ENCODE assay signal across 1 cellular context in the genomic region with DNA sequence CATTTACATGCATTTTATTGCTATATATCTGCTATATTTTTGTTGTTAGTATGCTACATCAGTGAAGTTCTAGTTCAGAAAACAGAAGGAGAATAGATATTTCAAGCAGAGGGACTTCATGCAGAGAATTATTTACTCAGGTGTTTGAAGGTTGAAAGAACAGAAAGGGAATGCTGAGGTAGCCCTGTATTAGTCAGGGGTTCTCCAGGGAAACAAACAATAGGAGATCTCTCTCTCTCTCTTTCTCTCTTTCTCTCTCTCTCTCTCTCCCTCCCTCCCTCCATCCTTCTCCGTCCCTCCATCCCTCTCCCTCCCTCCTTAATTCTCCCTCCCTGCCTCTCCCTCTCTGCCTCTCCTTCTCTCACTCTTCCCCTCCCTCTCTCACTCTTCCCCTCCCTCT.
TF ChIP-seq lines count a peak whose summit lies in the region.

No MANE protein-coding gene starts in this region.

TF ChIP-seq in GM23338, 12 proteins besides CTCF, POLR2A, EP300 and RAD21:
- no peak for TF ChIP-seq POLR2AphosphoS5 (IDR thresholded peaks at IDR 0.05; ENCODE audit: low read depth)
- no peak for TF ChIP-seq NANOG (IDR thresholded peaks at IDR 0.05; ENCODE audit: borderline replicate concordance)
- TF ChIP-seq JUNB (IDR thresholded peaks at IDR 0.05; ENCODE audit: unreplicated experiment): no peak
- TF ChIP-seq STAT1 (IDR thresholded peaks at IDR 0.05; ENCODE audit: unreplicated experiment): no peak
- TF ChIP-seq EZH2phosphoT487 (IDR thresholded peaks at IDR 0.05; ENCODE audit: unreplicated experiment): no peak
- TF ChIP-seq ZNF114 (CRISPR knock-in tag; IDR thresholded peaks at IDR 0.05): no peak
- no peak for TF ChIP-seq EZH2 (IDR thresholded peaks at IDR 0.05; ENCODE audit: low read depth, unreplicated experiment)
- no peak for TF ChIP-seq CREB1 (CRISPR knock-in tag; IDR thresholded peaks at IDR 0.05; ENCODE audit: low read depth)
- no peak for TF ChIP-seq ZNF331 (CRISPR knock-in tag; IDR thresholded peaks at IDR 0.05; ENCODE audit: low read depth)
- no peak for TF ChIP-seq REST (IDR thresholded peaks at IDR 0.05; ENCODE audit: unreplicated experiment)
- TF ChIP-seq, protein P1, sequence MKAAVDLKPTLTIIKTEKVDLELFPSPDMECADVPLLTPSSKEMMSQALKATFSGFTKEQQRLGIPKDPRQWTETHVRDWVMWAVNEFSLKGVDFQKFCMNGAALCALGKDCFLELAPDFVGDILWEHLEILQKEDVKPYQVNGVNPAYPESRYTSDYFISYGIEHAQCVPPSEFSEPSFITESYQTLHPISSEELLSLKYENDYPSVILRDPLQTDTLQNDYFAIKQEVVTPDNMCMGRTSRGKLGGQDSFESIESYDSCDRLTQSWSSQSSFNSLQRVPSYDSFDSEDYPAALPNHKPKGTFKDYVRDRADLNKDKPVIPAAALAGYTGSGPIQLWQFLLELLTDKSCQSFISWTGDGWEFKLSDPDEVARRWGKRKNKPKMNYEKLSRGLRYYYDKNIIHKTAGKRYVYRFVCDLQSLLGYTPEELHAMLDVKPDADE (IDR thresholded peaks at IDR 0.05): no peak
- TF ChIP-seq, protein P2, sequence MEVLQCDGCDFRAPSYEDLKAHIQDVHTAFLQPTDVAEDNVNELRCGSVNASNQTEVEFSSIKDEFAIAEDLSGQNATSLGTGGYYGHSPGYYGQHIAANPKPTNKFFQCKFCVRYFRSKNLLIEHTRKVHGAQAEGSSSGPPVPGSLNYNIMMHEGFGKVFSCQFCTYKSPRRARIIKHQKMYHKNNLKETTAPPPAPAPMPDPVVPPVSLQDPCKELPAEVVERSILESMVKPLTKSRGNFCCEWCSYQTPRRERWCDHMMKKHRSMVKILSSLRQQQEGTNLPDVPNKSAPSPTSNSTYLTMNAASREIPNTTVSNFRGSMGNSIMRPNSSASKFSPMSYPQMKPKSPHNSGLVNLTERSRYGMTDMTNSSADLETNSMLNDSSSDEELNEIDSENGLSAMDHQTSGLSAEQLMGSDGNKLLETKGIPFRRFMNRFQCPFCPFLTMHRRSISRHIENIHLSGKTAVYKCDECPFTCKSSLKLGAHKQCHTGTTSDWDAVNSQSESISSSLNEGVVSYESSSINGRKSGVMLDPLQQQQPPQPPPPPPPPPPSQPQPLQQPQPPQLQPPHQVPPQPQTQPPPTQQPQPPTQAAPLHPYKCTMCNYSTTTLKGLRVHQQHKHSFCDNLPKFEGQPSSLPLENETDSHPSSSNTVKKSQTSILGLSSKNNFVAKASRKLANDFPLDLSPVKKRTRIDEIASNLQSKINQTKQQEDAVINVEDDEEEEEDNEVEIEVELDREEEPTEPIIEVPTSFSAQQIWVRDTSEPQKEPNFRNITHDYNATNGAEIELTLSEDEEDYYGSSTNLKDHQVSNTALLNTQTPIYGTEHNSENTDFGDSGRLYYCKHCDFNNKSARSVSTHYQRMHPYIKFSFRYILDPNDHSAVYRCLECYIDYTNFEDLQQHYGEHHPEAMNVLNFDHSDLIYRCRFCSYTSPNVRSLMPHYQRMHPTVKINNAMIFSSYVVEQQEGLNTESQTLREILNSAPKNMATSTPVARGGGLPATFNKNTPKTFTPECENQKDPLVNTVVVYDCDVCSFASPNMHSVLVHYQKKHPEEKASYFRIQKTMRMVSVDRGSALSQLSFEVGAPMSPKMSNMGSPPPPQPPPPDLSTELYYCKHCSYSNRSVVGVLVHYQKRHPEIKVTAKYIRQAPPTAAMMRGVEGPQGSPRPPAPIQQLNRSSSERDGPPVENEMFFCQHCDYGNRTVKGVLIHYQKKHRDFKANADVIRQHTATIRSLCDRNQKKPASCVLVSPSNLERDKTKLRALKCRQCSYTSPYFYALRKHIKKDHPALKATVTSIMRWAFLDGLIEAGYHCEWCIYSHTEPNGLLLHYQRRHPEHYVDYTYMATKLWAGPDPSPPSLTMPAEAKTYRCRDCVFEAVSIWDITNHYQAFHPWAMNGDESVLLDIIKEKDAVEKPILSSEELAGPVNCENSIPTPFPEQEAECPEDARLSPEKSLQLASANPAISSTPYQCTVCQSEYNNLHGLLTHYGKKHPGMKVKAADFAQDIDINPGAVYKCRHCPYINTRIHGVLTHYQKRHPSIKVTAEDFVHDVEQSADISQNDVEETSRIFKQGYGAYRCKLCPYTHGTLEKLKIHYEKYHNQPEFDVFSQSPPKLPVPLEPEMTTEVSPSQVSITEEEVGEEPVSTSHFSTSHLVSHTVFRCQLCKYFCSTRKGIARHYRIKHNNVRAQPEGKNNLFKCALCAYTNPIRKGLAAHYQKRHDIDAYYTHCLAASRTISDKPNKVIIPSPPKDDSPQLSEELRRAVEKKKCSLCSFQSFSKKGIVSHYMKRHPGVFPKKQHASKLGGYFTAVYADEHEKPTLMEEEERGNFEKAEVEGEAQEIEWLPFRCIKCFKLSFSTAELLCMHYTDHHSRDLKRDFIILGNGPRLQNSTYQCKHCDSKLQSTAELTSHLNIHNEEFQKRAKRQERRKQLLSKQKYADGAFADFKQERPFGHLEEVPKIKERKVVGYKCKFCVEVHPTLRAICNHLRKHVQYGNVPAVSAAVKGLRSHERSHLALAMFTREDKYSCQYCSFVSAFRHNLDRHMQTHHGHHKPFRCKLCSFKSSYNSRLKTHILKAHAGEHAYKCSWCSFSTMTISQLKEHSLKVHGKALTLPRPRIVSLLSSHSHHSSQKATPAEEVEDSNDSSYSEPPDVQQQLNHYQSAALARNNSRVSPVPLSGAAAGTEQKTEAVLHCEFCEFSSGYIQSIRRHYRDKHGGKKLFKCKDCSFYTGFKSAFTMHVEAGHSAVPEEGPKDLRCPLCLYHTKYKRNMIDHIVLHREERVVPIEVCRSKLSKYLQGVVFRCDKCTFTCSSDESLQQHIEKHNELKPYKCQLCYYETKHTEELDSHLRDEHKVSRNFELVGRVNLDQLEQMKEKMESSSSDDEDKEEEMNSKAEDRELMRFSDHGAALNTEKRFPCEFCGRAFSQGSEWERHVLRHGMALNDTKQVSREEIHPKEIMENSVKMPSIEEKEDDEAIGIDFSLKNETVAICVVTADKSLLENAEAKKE (CRISPR knock-in tag; IDR thresholded peaks at IDR 0.05): no peak
